23 cellular contexts compared by ENCODE assay signal in the genomic region with DNA sequence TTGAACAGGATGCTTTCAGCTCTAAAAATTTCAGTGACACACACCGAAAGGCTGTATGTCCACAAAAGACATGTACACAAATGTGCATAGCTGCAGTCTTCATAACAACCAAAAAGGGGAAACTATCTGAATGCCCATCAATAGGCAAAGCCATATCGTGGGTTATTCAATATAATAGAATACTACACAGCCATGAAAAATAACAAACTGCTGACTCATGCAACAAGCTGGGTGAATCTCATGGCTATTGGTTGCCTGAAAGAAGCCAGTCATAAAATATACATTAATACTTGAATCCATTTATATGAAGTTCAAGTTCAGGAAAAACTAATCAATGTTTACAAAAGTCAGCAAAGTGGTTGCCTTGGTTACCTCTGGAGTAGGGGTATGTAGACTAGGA.
"Had no signal": no experiment of that assay in that cellular context is flagged by ENCODE, and none has a peak within 500 bp of the region (broad histone marks: within the 10 kb centered on the region; RNA-seq: fewer than 3 reads in every experiment).

No MANE protein-coding gene starts in this region.

- H3K4me3 ChIP-seq: coronary artery, dorsolateral prefrontal cortex, esophagus muscularis mucosa, gastroesophageal sphincter, heart right ventricle, left lung, lower lobe of right lung, mucosa of descending colon had no signal

- H3K27ac ChIP-seq: coronary artery, dorsolateral prefrontal cortex, esophagus muscularis mucosa, foreskin keratinocyte, gastroesophageal sphincter, heart right ventricle, left lung had no signal

- H3K4me3 Mint-ChIP-seq: mesothelial cell of epicardium, naive B cell had no signal

- H3K27me3 ChIP-seq: dorsolateral prefrontal cortex, esophagus muscularis mucosa, foreskin keratinocyte, gastroesophageal sphincter, heart right ventricle, left lung had no signal

- H3K9me3 Mint-ChIP-seq: mesothelial cell of epicardium had no signal

- FAIRE-seq: colon, endothelial cell of umbilical vein, frontal cortex, islet of Langerhans, keratinocyte had no signal

- ATAC-seq: foreskin keratinocyte, gastroesophageal sphincter, heart right ventricle, left cardiac atrium, left lung, left ventricle myocardium superior, lower lobe of right lung, mucosa of descending colon had no signal

- H3K4me1 Mint-ChIP-seq: naive B cell had no signal

- H3K9me3 ChIP-seq: esophagus muscularis mucosa, gastroesophageal sphincter, left lung, lower lobe of right lung, mucosa of descending colon had no signal

- DNase-seq: dermis blood vessel endothelial cell; dorsolateral prefrontal cortex; effector CD4-positive, alpha-beta T cell; effector memory CD4-positive, alpha-beta T cell; foreskin keratinocyte; heart right ventricle; hippocampal formation; left cardiac atrium; left lung; left ventricle myocardium superior; lower lobe of right lung; mesenchymal stem cell; mucosa of descending colon; naive B cell had no signal

- H3K36me3 Mint-ChIP-seq: mesothelial cell of epicardium, naive B cell had no signal

- H3K27ac Mint-ChIP-seq: mesothelial cell of epicardium had no signal

- H3K36me3 ChIP-seq: esophagus muscularis mucosa, gastroesophageal sphincter, heart right ventricle, left lung, lower lobe of right lung had no signal
